Comparison of ENCODE assay signal across 14 cellular contexts in the genomic region with DNA sequence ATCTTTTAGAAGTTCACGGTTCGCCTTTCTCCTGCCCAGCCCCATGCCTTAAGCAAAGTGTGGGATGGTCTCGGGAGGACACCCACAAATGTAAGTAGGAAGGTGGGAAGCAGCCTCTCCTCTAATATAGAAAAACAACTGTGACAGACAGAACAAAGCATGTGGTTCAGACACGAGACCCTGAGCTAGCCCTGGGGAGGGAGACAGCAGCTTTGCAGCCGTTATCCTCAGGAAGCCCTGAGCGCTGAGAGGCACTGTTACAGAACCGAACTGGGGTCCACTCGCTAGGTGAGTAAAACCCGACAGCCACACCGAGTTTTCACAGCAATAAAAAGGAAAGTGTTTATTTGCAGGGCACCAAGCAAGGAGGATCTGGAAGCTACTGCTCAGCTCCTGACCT.
A peak's percentile ranks its signal among the peaks of the same experiment; 100 is the strongest.
DNase-seq lines count a peak whose midpoint lies in the region; ATAC-seq, FAIRE-seq and TF ChIP-seq lines count a peak whose summit lies in the region.
"Had no signal": no experiment of that assay in that cellular context is flagged by ENCODE, and none has a peak within 500 bp of the region (broad histone marks: within the 10 kb centered on the region; RNA-seq: fewer than 3 reads in every experiment).

No MANE protein-coding gene starts in this region.

- TF ChIP-seq RAD21 in IMR-90 (IDR thresholded peaks at IDR 0.05; ENCODE audit: low read length), result no peak

- no peak overlapping the region for H3K14ac ChIP-seq in IMR-90 (replicated peaks; ENCODE audit: low read depth, low read length)

- H2AFZ ChIP-seq in IMR-90 (replicated peaks; ENCODE audit: low read length, poor library complexity), result peak overlapping the region; percentile 16

- no peak overlapping the region; the same call in 1 of the 2 replicates for H3K23ac ChIP-seq in IMR-90 (ENCODE audit: low read depth, low read length)

- H3K4me2 ChIP-seq in IMR-90 (ENCODE audit: low read depth, low read length), result no peak overlapping the region

- dilution Hi-C loops in IMR-90 (cut with HindIII; ENCODE audit: low sequenced_read_pairs, unreplicated experiment), result no loop called here

- TF ChIP-seq POLR2A in IMR-90 (IDR thresholded peaks at IDR 0.05; ENCODE audit: low read depth, low read length), result no peak

- no TSS peak for BruUV-seq in IMR-90 (replicated peaks; lab: Mats Ljungman, UMichigan)

- intact Hi-C loops in IMR-90 (cut with micrococcal nuclease) (no loop called here), kidney (cut with DNase I) (no loop called here)

- no peaks in the 10 kb centered on the region for H3K79me1 ChIP-seq in IMR-90 (ENCODE audit: low read depth in 1 of 2, low read length in 2 of 2)

- H3K27ac ChIP-seq in IMR-90 (ENCODE audit: insufficient read depth, low read length) (no peak overlapping the region), kidney (ENCODE audit: low read depth in 2 of 2, low read length in 2 of 2) (peak overlapping the region; percentile 61 to 75)

- H2BK120ac ChIP-seq in IMR-90 (ENCODE audit: low read depth, low read length), result no peak overlapping the region

- H3K36me3 ChIP-seq in IMR-90 (ENCODE audit: control insufficient read depth, insufficient read depth, low read length) (no peaks in the 10 kb centered on the region), kidney (ENCODE audit: control insufficient read depth in 1 of 2, insufficient read depth in 2 of 2, low read length in 2 of 2) (no peaks in the 10 kb centered on the region)
- H3K36me3 ChIP-seq: BE2C had no signal

- CTCF ChIA-PET in IMR-90 (lab: Yijun Ruan, JAX), result no interaction called here

- no peak overlapping the region for H2AK5ac ChIP-seq in IMR-90 (ENCODE audit: low read depth, low read length)

- no peaks in the 10 kb centered on the region for H3K9me1 ChIP-seq in IMR-90 (ENCODE audit: insufficient read depth, low read length)

- H4K5ac ChIP-seq in IMR-90 (ENCODE audit: low read depth, low read length), result no peak overlapping the region

- H3K18ac ChIP-seq in IMR-90 (ENCODE audit: low read depth, low read length), result no peak overlapping the region

- H3K9me3 ChIP-seq in IMR-90 (ENCODE audit: control insufficient read depth, insufficient read depth, low read length), result no peaks in the 10 kb centered on the region; the same call in 1 of the 2 replicates
- H3K9me3 ChIP-seq in kidney (ENCODE audit: control insufficient read depth in 1 of 2, low read length in 2 of 2), result no peaks in the 10 kb centered on the region
- H3K9me3 ChIP-seq: BE2C had no signal

- TF ChIP-seq CTCF in IMR-90 (conservative IDR thresholded peaks at IDR 0.05; ENCODE audit: low read depth, low read length), result no peak
- no peak for TF ChIP-seq CTCF in kidney (IDR thresholded peaks at IDR 0.05; ENCODE audit: borderline replicate concordance, extremely low read depth, insufficient read depth)

- no peak overlapping the region for H2BK5ac ChIP-seq in IMR-90 (ENCODE audit: low read depth, low read length, poor library complexity, severe bottlenecking)

- H3K4ac ChIP-seq in IMR-90 (ENCODE audit: low read depth, low read length), result no peak overlapping the region

- H3K56ac ChIP-seq in IMR-90 (ENCODE audit: extremely low read depth, insufficient read depth, low read length), result no peak overlapping the region

- DNase-seq in IMR-90 (no peak), kidney (peak; percentile 43), pons (ENCODE audit: low spot score) (peak; percentile 35), epidermal melanocyte (ENCODE audit: insufficient read length, low spot score) (no peak), mucosa of gallbladder (ENCODE audit: low spot score) (no peak)
- DNase-seq: BE2C; CD8-positive, alpha-beta T cell; MM.1S; NCI-H1092 treated with DMSO at 0.1 percent for 48 hours; NCI-H1694; NCI-H524 treated with DMSO at 0.1 percent for 48 hours had no signal

- no peak for ATAC-seq in IMR-90 (ENCODE audit: low read depth)
- no peak for ATAC-seq in HG02678 (IDR thresholded peaks at IDR 0.05; ENCODE audit: unreplicated experiment)
- no peak for ATAC-seq in HG03095 (IDR thresholded peaks at IDR 0.05; ENCODE audit: unreplicated experiment)
- ATAC-seq: CD8-positive, alpha-beta T cell; HCT116 had no signal

- H3K4me1 ChIP-seq in IMR-90 (ENCODE audit: control insufficient read depth, insufficient read depth, low read length), result no peaks in the 10 kb centered on the region
- peaks cover 5 to 29% of the 10 kb centered on the region in 2 donors for H3K4me1 ChIP-seq in kidney (ENCODE audit: control insufficient read depth in 1 of 2, insufficient read depth in 1 of 2, low read depth in 1 of 2, low read length in 2 of 2)
- H3K4me1 ChIP-seq: BE2C had no signal

- no peak for FAIRE-seq in kidney (lab: Jason Lieb, UNC)

- H2BK20ac ChIP-seq in IMR-90 (ENCODE audit: low read depth, low read length), result no peak overlapping the region

- H4K8ac ChIP-seq in IMR-90 (ENCODE audit: low read depth in 2 of 2, low read length in 2 of 2), result no peak overlapping the region

- in situ Hi-C loops in IMR-90 (cut with MboI; ENCODE audit: low sequenced_read_pairs), result no loop called here

- H4K91ac ChIP-seq in IMR-90 (ENCODE audit: insufficient read depth, low read depth, low read length), result no peak overlapping the region

- POLR2A ChIA-PET in IMR-90 (lab: Charles Lee; ENCODE audit: unreplicated experiment), result no interaction called here

- H2AK9ac ChIP-seq in IMR-90 (replicated peaks; ENCODE audit: low read depth, low read length, poor library complexity), result no peak overlapping the region

- no peaks in the 10 kb centered on the region for H4K20me1 ChIP-seq in IMR-90 (ENCODE audit: insufficient read depth, low read length)

- H2BK15ac ChIP-seq in IMR-90 (ENCODE audit: low read depth, low read length), result no peak overlapping the region

- H3K4me3 ChIP-seq in IMR-90 (ENCODE audit: insufficient read depth, low read depth, low read length) (no peak overlapping the region), kidney (ENCODE audit: low read length in 2 of 2) (peak overlapping the region; percentile 6 to 16)

- H3K27me3 ChIP-seq in IMR-90 (ENCODE audit: control insufficient read depth, insufficient read depth, low read length), result no peaks in the 10 kb centered on the region; the same call in 1 of the 2 replicates
- H3K27me3 ChIP-seq: BE2C had no signal

- WGBS in IMR-90 (ENCODE audit: extremely low coverage in 2 of 2, insufficient read length in 1 of 2), 2 experiments, result no CpG with 5 or more reads among the region's 10 CpGs

- H3K9ac ChIP-seq in IMR-90 (ENCODE audit: low read depth, low read length) (no peak overlapping the region), kidney (ENCODE audit: low read length in 2 of 2) (peak overlapping the region in 1 of 2 donors; percentile 4)

TF ChIP-seq in IMR-90, 13 proteins besides CTCF, POLR2A, EP300 and RAD21:
- TF ChIP-seq, protein P1, sequence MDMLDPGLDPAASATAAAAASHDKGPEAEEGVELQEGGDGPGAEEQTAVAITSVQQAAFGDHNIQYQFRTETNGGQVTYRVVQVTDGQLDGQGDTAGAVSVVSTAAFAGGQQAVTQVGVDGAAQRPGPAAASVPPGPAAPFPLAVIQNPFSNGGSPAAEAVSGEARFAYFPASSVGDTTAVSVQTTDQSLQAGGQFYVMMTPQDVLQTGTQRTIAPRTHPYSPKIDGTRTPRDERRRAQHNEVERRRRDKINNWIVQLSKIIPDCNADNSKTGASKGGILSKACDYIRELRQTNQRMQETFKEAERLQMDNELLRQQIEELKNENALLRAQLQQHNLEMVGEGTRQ (IDR thresholded peaks at IDR 0.05; ENCODE audit: low read depth, low read length), result no peak
- TF ChIP-seq MAFK (IDR thresholded peaks at IDR 0.05; ENCODE audit: low read depth, low read length) (no peak), SMC3 (IDR thresholded peaks at IDR 0.05; ENCODE audit: low read depth, low read length) (no peak), BHLHE40 (IDR thresholded peaks at IDR 0.05; ENCODE audit: low read depth, low read length) (no peak), RFX5 (IDR thresholded peaks at IDR 0.05; ENCODE audit: low read depth, low read length) (no peak)

Comparison
In these comparisons a context has a peak if more than half of its experiments do, and no peak if none do; other contexts are left out.
1. DNase-seq: peak in kidney (single experiment) and pons (single experiment); none in IMR-90 (single experiment), epidermal melanocyte (single experiment) and mucosa of gallbladder (single experiment).